Comparison of ENCODE assay signal across 10 cellular contexts in the genomic region with DNA sequence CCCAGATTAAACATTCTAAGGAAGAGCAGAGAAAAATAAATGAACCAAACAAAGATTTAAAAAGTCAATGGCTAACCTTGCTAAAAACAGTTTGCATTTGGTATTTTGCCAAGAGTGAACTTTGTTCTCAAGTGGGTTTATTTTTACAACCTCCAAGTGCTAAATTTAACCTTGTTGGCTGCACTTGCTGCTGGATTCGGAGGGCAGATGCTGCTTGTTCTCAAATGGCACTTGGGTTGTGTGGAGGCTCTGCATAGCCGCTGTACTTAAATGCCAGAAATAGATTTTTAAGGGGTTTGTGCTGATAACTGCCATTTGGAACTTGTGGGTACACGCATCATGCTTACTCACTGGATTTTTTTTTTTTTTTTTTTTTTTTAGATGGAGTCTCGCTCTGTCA. TPM values are rescaled to one million over a fixed set of nuclear protein-coding genes. Genes with fewer than 3 reads are reported as not detected.
DNase-seq lines count a peak whose midpoint lies in the region; ATAC-seq and TF ChIP-seq lines count a peak whose summit lies in the region.
"Had no signal": no experiment of that assay in that cellular context is flagged by ENCODE, and none has a peak within 500 bp of the region (broad histone marks: within the 10 kb centered on the region; RNA-seq: fewer than 3 reads in every experiment).

No MANE protein-coding gene starts in this region.

- no peaks in the 10 kb centered on the region for H3K9me3 Mint-ChIP-seq in MCF 10A (ENCODE audit: unreplicated experiment)

- no peak for TF ChIP-seq CTCF in choroid plexus epithelial cell (conservative IDR thresholded peaks at IDR 0.05; ENCODE audit: low read depth, low read length)
- no peak for TF ChIP-seq CTCF in MCF 10A (IDR thresholded peaks at IDR 0.05; ENCODE audit: unreplicated experiment)

- peak; percentile 61 for DNase-seq in DMS 273 treated with DMSO at 0.1 percent for 48 hours (lab: John Stamatoyannopoulos, UW)
- peak; percentile 16 for DNase-seq in NCI-H1105 (lab: John Stamatoyannopoulos, UW)
- DNase-seq in choroid plexus epithelial cell (ENCODE audit: low read depth) = peak; percentile 80
- peak; percentile 68 for DNase-seq in medulla oblongata (ENCODE audit: extremely low spot score)
- DNase-seq in MCF 10A (ENCODE audit: unreplicated experiment) = no peak
- DNase-seq in SKM-1 (lab: John Stamatoyannopoulos, UW; ENCODE audit: unreplicated experiment) = no peak
- DNase-seq in posterior vena cava (ENCODE audit: low spot score) = no peak
- DNase-seq: trophoblast cell had no signal

- intact Hi-C loops in MCF 10A (cut with micrococcal nuclease) (no loop called here), posterior vena cava (cut with DNase I) (no loop called here)

- H3K4me3 ChIP-seq in choroid plexus epithelial cell (ENCODE audit: low read depth, low read length) = no peak overlapping the region

- POLR2A ChIA-PET in MCF 10A (lab: Yijun Ruan, JAX) = no interaction called here

- no peak overlapping the region for H3K4me3 Mint-ChIP-seq in MCF 10A (ENCODE audit: unreplicated experiment)

- peaks cover 19% of the 10 kb centered on the region for H3K36me3 Mint-ChIP-seq in MCF 10A (ENCODE audit: insufficient read depth, unreplicated experiment)

- BruUV-seq in MCF 10A (replicated peaks; lab: Mats Ljungman, UMichigan) = no TSS peak

- no peaks in the 10 kb centered on the region for H3K27me3 Mint-ChIP-seq in MCF 10A (ENCODE audit: insufficient read depth, unreplicated experiment)

- no peaks in the 10 kb centered on the region for H3K4me1 Mint-ChIP-seq in MCF 10A (ENCODE audit: insufficient read depth, unreplicated experiment)

- no peak overlapping the region for H3K27ac Mint-ChIP-seq in MCF 10A (ENCODE audit: low read depth, unreplicated experiment)

- no peak for ATAC-seq in GM21717 (IDR thresholded peaks at IDR 0.05; ENCODE audit: unreplicated experiment)

- CTCF ChIA-PET in MCF 10A (lab: Yijun Ruan, JAX) = interaction anchor here (0.5 to 11.6 kb wide), 3 partner anchors 36 to 326 kb away, joined by 3 to 434 read pairs (median 4); no protein-coding TSS in a partner anchor

RNA-seq across cellular contexts. Expression of a gene that starts 13.3 kb away (rescaled TPM):
- total RNA-seq in MCF 10A (2022) (9.8 and 11.6 TPM in 2 replicates), posterior vena cava (1 to 10 TPM; 1.9 to 2.6 TPM)

RNA-seq across cellular contexts. Expression of a gene that starts 22.1 kb away (rescaled TPM):
- total RNA-seq in MCF 10A (2022) = 14.1 and 15.1 TPM in 2 replicates
- total RNA-seq in posterior vena cava = 10 to 100 TPM; 13.3 to 18.8 TPM

RNA-seq across cellular contexts. Expression of a gene that starts 22.3 kb away (rescaled TPM):
- total RNA-seq in MCF 10A (2022) = 2.3 and 3.1 TPM in 2 replicates
- total RNA-seq in posterior vena cava = 1 to 10 TPM; 4.4 to 8.9 TPM

RNA-seq across cellular contexts. Expression of a gene that starts 27.5 kb away (rescaled TPM):
- total RNA-seq in MCF 10A (2022) (not detected in 2 replicates), posterior vena cava (1 to 10 TPM; 1.0 TPM)
- total RNA-seq: osteocyte had no signal

RNA-seq across cellular contexts. Expression of a gene that starts 34.1 kb away (rescaled TPM):
- total RNA-seq in MCF 10A (2022) (not detected in 2 replicates), posterior vena cava (not detected)
- total RNA-seq: osteocyte had no signal

Comparison
In these comparisons a context has a peak if more than half of its experiments do, and no peak if none do; other contexts are left out.
1. DNase-seq: peak in DMS 273 treated with DMSO at 0.1 percent for 48 hours (single experiment), NCI-H1105 (single experiment), choroid plexus epithelial cell (single experiment) and medulla oblongata (single experiment); none in MCF 10A (single experiment), SKM-1 (single experiment) and posterior vena cava (single experiment).